1 cellular context compared by ENCODE assay signal in the genomic region with DNA sequence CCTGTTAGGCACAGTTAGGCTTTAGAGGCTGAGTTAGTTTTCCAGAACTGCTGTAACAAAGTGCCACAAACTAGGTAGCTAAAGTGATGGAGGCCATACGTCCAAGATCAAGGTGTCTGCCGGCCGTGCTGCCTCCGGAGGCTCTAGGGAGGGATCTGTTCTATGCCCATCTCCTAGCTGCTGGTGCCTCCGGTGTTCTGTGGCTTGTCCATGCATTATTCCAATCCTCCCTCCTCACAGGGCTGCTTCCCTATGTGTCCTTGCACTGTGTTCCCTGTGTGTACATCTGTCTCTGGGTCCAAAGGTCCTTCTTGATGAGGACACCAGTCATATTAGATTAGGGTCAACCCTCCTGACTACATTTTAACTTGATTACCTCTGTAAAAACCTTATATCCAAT. TPM values are rescaled to one million over a fixed set of nuclear protein-coding genes. Genes with fewer than 3 reads are reported as not detected.
"Had no signal": no experiment of that assay in that cellular context is flagged by ENCODE, and none has a peak within 500 bp of the region (broad histone marks: within the 10 kb centered on the region; RNA-seq: fewer than 3 reads in every experiment).

No MANE protein-coding gene starts in this region.

RNA-seq across cellular contexts. Expression of gene CNTNAP3B, which starts 54.4 kb away (rescaled TPM):
- total RNA-seq: fibroblast of lung had no signal
